13 cellular contexts compared by ENCODE assay signal in the genomic region with DNA sequence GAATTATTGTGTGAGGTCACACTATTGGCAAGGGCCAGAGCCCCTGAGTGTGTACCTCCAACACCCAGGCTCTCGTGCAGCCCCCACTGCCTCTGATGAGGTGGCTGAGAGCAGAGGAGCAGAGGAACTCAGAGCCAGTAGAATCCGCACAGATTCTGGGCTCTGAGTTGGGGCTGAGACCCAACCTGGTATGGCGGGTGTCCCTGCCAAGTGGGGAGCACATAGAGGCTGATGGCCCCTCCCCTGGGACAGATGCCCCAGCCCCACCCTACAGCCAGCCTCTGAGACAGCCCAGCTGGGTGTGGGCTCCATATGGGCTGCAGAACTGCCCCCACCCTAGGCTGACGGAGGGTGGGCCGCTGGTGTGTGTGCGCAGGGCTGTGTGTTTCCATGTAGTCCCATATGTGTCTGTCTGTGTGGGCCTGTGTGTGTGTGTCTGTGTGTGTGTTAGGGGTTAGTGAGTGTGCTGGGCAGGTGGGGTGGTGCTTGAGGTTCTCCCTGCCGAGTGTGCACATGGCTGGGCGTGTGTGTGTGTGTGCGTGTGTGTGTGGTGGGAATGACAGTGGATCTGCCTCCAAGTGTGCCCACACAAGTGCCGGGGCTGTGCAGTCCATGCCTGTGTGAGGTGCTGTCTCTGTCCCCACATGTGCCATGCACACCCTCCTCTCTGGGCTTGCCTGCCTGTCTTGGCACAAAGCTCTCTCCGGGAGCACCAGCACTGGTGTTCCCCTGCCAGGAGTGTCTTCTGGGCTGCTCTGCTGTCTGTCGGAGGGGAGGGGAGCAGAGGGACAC.
"Had no signal": no experiment of that assay in that cellular context is flagged by ENCODE, and none has a peak within 500 bp of the region (broad histone marks: within the 10 kb centered on the region; RNA-seq: fewer than 3 reads in every experiment).

No MANE protein-coding gene starts in this region.

- H3K27ac Mint-ChIP-seq: activated T-helper 2 cell treated with anti-CD3 and anti-CD28 coated beads, Interferon-gamma antibody, Interleukin-2, Interleukin-4, amounts not matched to agents 10 μg/mL and 5 μg/mL and 100 μg/mL, durations not matched to agents 14 hours and 24 hours and 36 hours; dendritic cell treated with granulocyte-macrophage colony-stimulating factor and Interleukin-4, amounts not matched to agents 40 ng/mL and 50 ng/mL, for 4 days; natural killer cell treated with Interleukin-12 subunit alpha and Interleukin-12 subunit beta and Interleukin-15 and Interleukin-18, amount 100 ng/mL, for 72 hours; stimulated activated naive B cell treated with anti-CD40 and anti-IgM and Interleukin-4, amounts not matched to agents 10 μg/mL and 1 μg/mL and 100 μg/mL, for 72 hours had no signal

- H3K36me3 Mint-ChIP-seq: natural killer cell treated with Interleukin-12 subunit alpha and Interleukin-12 subunit beta and Interleukin-15 and Interleukin-18, amount 100 ng/mL, for 72 hours; stimulated activated naive B cell treated with anti-CD40 and anti-IgM and Interleukin-4, amounts not matched to agents 10 μg/mL and 1 μg/mL and 100 μg/mL, for 72 hours had no signal

- H3K36me3 ChIP-seq: lower lobe of right lung, prostate gland, right lobe of liver, tibial nerve had no signal

- H3K9me3 Mint-ChIP-seq: activated T-helper 2 cell treated with anti-CD3 and anti-CD28 coated beads, Interferon-gamma antibody, Interleukin-2, Interleukin-4, amounts not matched to agents 10 μg/mL and 5 μg/mL and 100 μg/mL, durations not matched to agents 14 hours and 24 hours and 36 hours; central memory CD8-positive, alpha-beta T cell; dendritic cell treated with granulocyte-macrophage colony-stimulating factor and Interleukin-4, amounts not matched to agents 40 ng/mL and 50 ng/mL, for 4 days; natural killer cell treated with Interleukin-12 subunit alpha and Interleukin-12 subunit beta and Interleukin-15 and Interleukin-18, amount 100 ng/mL, for 72 hours; stimulated activated naive B cell treated with anti-CD40 and anti-IgM and Interleukin-4, amounts not matched to agents 10 μg/mL and 1 μg/mL and 100 μg/mL, for 72 hours had no signal

- H3K4me3 Mint-ChIP-seq: central memory CD8-positive, alpha-beta T cell; dendritic cell treated with granulocyte-macrophage colony-stimulating factor and Interleukin-4, amounts not matched to agents 40 ng/mL and 50 ng/mL, for 4 days; natural killer cell treated with Interleukin-12 subunit alpha and Interleukin-12 subunit beta and Interleukin-15 and Interleukin-18, amount 100 ng/mL, for 72 hours; stimulated activated naive B cell treated with anti-CD40 and anti-IgM and Interleukin-4, amounts not matched to agents 10 μg/mL and 1 μg/mL and 100 μg/mL, for 72 hours had no signal

- DNase-seq: activated CD4-positive, alpha-beta T cell treated with anti-CD3 and anti-CD28 coated beads for 4 hours; activated naive CD4-positive, alpha-beta T cell treated with anti-CD3 and anti-CD28 coated beads, Interleukin-2, amount 50 U/mL, for 16 hours; lower lobe of right lung; right lobe of liver; stimulated activated CD4-positive, alpha-beta T cell treated with anti-CD3 and anti-CD28 coated beads, Interleukin-2, amount 100 ng/mL, for 24 hours; stimulated activated naive B cell treated with anti-CD40 and anti-IgM and Interleukin-4, amounts not matched to agents 10 μg/mL and 1 μg/mL and 100 μg/mL, for 72 hours; T-helper 9 cell had no signal

- H3K27ac ChIP-seq: lower lobe of right lung, prostate gland, right lobe of liver, tibial nerve had no signal

- H3K4me3 ChIP-seq: lower lobe of right lung, prostate gland, right lobe of liver, tibial nerve had no signal

- H3K9me3 ChIP-seq: lower lobe of right lung, prostate gland, right lobe of liver, tibial nerve had no signal

- ATAC-seq: lower lobe of right lung; natural killer cell treated with Interleukin-12 subunit alpha and Interleukin-12 subunit beta and Interleukin-15 and Interleukin-18, amount 100 ng/mL, for 72 hours; right lobe of liver; stimulated activated naive B cell treated with anti-CD40 and anti-IgM and Interleukin-4, amounts not matched to agents 10 μg/mL and 1 μg/mL and 100 μg/mL, for 72 hours had no signal
